34 cellular contexts compared by ENCODE assay signal in genomic region chr15:34158355-34158754, GRCh38.
"Had no signal": no experiment of that assay in that cellular context is flagged by ENCODE, and none has a peak within 500 bp of the region (broad histone marks: within the 10 kb centered on the region; RNA-seq: fewer than 3 reads in every experiment).

No MANE protein-coding gene starts in this region.

- H3K4me3 ChIP-seq: MG63 had no signal

- H3K27me3 ChIP-seq: MG63 had no signal

- H3K4me2 ChIP-seq: KMS-11 had no signal

- DNase-seq: Karpas-422, Kasumi-1, MG63, MM.1S, MV-4-11, NCI-H1048, NCI-H1092, NCI-H1092 treated with DMSO at 0.1 percent for 48 hours, NCI-H1105, NCI-H1105 treated with DMSO at 0.1 percent for 48 hours, NCI-H1417, NCI-H1417 treated with DMSO at 0.1 percent for 48 hours, NCI-H1436, NCI-H1436 treated with DMSO at 0.1 percent for 48 hours, NCI-H146, NCI-H1694, NCI-H1694 treated with DMSO at 0.1 percent for 48 hours, NCI-H187, NCI-H187 treated with DMSO at 0.1 percent for 48 hours, NCI-H1930, NCI-H2029, NCI-H2029 treated with DMSO at 0.1 percent for 48 hours, NCI-H2081, NCI-H2081 treated with DMSO at 0.1 percent for 48 hours, NCI-H2107, NCI-H2171, NCI-H2171 treated with DMSO at 0.1 percent for 48 hours, NCI-H2227 treated with DMSO at 0.1 percent for 48 hours, NCI-H226, NCI-H345, NCI-H446, NCI-H446 treated with DMSO at 0.1 percent for 48 hours, NCI-H510A had no signal

- H3K27ac ChIP-seq: KMS-11 had no signal

- H3K9ac ChIP-seq: KMS-11 had no signal
